In the genomic region with DNA sequence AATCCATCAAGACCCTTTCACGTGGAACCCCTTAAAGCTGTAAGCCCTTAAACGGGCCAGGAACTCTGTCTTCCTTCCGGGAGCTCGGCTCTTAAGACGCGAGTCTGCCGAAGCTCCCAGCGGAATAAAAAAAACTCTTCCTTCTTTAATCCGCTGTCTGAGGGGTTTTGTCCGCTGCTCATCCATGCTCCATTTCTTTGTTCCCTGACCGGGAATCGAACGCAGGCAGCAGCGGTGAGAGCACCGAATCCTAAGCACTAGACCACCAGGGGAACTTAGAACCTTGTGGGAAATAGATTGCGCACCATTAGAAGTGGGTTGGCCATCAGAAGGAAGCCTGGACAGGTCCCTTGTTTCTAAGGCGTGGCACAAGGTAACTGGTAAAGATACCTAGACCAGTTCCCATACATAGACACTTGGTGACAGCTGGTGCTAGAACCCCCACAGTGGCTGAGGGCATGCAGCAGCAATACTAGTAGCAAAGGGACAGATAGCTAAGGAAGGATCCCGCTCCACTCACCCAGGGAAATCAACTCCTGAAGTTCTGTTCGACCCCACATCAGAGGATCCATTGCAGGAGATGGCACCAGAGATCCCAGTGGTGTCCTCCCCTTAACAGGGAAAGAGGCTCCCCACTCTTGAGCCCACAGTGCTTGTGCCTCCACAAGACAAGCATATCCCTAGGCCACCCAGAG, we compare ENCODE assay signal across 1 cellular context.
TF ChIP-seq lines count a peak whose summit lies in the region.

No MANE protein-coding gene starts in this region.

TF ChIP-seq in H1, 55 proteins besides CTCF, POLR2A, EP300 and RAD21 (continued from another document):
- TF ChIP-seq TAF7 (optimal IDR thresholded peaks at IDR 0.05; ENCODE audit: borderline replicate concordance, low read depth, low read length) (no peak), RFX5 (IDR thresholded peaks at IDR 0.05; ENCODE audit: borderline replicate concordance, low read depth, low read length) (no peak), GABPA (IDR thresholded peaks at IDR 0.05; ENCODE audit: borderline replicate concordance, insufficient read depth, low read length) (no peak), TBP (IDR thresholded peaks at IDR 0.05; ENCODE audit: low read depth, low read length) (peak; percentile 83), SRF (IDR thresholded peaks at IDR 0.05; ENCODE audit: low read depth, low read length) (no peak)
